ENCODE assay signal across 8 cellular contexts in the genomic region with DNA sequence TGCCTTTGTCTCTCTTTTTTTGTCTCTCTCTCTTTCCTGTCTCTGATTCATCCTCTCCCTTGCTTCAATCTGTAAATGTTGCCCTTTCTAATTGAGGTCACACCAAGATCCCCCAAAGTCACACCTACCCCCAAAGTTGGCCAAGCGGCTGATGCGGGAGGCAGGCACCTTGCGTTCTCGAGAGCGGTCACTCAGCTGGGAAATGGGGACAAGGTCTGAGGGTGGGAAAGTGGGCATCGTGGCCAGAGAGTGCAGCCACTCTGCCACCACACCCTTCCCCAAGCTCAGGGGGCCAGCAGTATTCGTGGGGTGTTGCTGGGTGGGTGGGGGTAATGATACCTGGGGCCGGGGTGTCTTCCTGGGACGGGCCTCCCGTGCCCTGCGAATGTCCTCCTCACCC. TPM values are rescaled to one million over a fixed set of nuclear protein-coding genes. Genes with fewer than 3 reads are reported as not detected.
DNase-seq lines count a peak whose midpoint lies in the region; ATAC-seq, FAIRE-seq and TF ChIP-seq lines count a peak whose summit lies in the region.

No MANE protein-coding gene starts in this region.

- peak overlapping the region; percentile 89 for H3K4me2 ChIP-seq in SK-N-SH

- H3K4me1 ChIP-seq in SK-N-SH (ENCODE audit: control insufficient read depth in 1 of 2, insufficient read depth in 2 of 2, low read depth in 1 of 2, low read length in 1 of 2) (peaks cover 8 to 30% of the 10 kb centered on the region in 2 experiments; a peak in 1 of 4 replicates), kidney (ENCODE audit: control insufficient read depth in 1 of 2, insufficient read depth in 1 of 2, low read depth in 1 of 2, low read length in 2 of 2) (peaks cover 13 to 23% of the 10 kb centered on the region in 2 donors)

- H3K27ac ChIP-seq in SK-N-SH (ENCODE audit: low read depth in 2 of 2, low read length in 1 of 2) (peak overlapping the region; percentile 96 to 100), kidney (ENCODE audit: low read depth in 2 of 2, low read length in 2 of 2) (peak overlapping the region; percentile 96 to 98)

- no peaks in the 10 kb centered on the region for H3K27me3 Mint-ChIP-seq in activated naive CD8-positive, alpha-beta T cell
- no peaks in the 10 kb centered on the region for H3K27me3 Mint-ChIP-seq in stimulated activated naive CD8-positive, alpha-beta T cell treated with anti-CD3 and anti-CD28 coated beads, Interleukin-15, amount 100 ng/mL, for 72 hours

- H3K9me3 ChIP-seq in SK-N-SH (no peaks in the 10 kb centered on the region), kidney (ENCODE audit: control insufficient read depth in 1 of 2, low read length in 2 of 2) (no peaks in the 10 kb centered on the region)

- no peaks in the 10 kb centered on the region for H3K27me3 ChIP-seq in SK-N-SH (ENCODE audit: insufficient read depth)

- no peak overlapping the region for H2AFZ ChIP-seq in SK-N-SH (ENCODE audit: low read depth)

- 94% methylated on average over 6 of the region's 11 CpGs for WGBS in SK-N-SH (ENCODE audit: low lambda C conversion rate)

- peaks cover 17% of the 10 kb centered on the region for H3F3A ChIP-seq in SK-N-SH (replicated peaks; ENCODE audit: insufficient read depth)

- TF ChIP-seq CTCF in SK-N-SH (IDR thresholded peaks at IDR 0.05) (no peak), kidney (IDR thresholded peaks at IDR 0.05; ENCODE audit: borderline replicate concordance, extremely low read depth, insufficient read depth) (no peak)

- peaks cover 33% of the 10 kb centered on the region for H3K79me2 ChIP-seq in SK-N-SH (ENCODE audit: insufficient read depth)

- TF ChIP-seq EP300 in SK-N-SH (IDR thresholded peaks at IDR 0.05; ENCODE audit: borderline replicate concordance in 1 of 2, low read depth in 1 of 2, low read length in 1 of 2): no peak

- H3K9me2 ChIP-seq in SK-N-SH: no peaks in the 10 kb centered on the region

- CTCF ChIA-PET in SK-N-SH (lab: Yijun Ruan, JAX): no interaction called here

- H3K36me3 Mint-ChIP-seq in activated naive CD8-positive, alpha-beta T cell: no peaks in the 10 kb centered on the region

- intact Hi-C loops in kidney (cut with DNase I): no loop called here

- H3K9me3 Mint-ChIP-seq in activated naive CD8-positive, alpha-beta T cell (ENCODE audit: low read depth): no peaks in the 10 kb centered on the region
- H3K9me3 Mint-ChIP-seq in stimulated activated naive CD8-positive, alpha-beta T cell treated with anti-CD3 and anti-CD28 coated beads, Interleukin-15, amount 100 ng/mL, for 72 hours: no peaks in the 10 kb centered on the region

- H3K27ac Mint-ChIP-seq in activated naive CD8-positive, alpha-beta T cell: no peak overlapping the region
- peak overlapping the region in 1 of 2 donors; percentile 20 for H3K27ac Mint-ChIP-seq in stimulated activated naive CD8-positive, alpha-beta T cell treated with anti-CD3 and anti-CD28 coated beads, Interleukin-15, amount 100 ng/mL, for 72 hours

- H3K4me3 Mint-ChIP-seq in activated naive CD8-positive, alpha-beta T cell: peak overlapping the region; percentile 46
- peak overlapping the region; percentile 83 to 92 for H3K4me3 Mint-ChIP-seq in stimulated activated naive CD8-positive, alpha-beta T cell treated with anti-CD3 and anti-CD28 coated beads, Interleukin-15, amount 100 ng/mL, for 72 hours

- POLR2A ChIA-PET in SK-N-SH (lab: Yijun Ruan, JAX): no interaction called here

- ATAC-seq in SK-N-SH treated with all-trans-retinoic acid at 6 μM for 48 hours: no peak
- ATAC-seq in stimulated activated naive CD8-positive, alpha-beta T cell treated with anti-CD3 and anti-CD28 coated beads, Interleukin-15, amount 100 ng/mL, for 72 hours: no peak
- ATAC-seq in HG02759 (IDR thresholded peaks at IDR 0.05; ENCODE audit: unreplicated experiment): no peak
- ATAC-seq in HG03521 (IDR thresholded peaks at IDR 0.05; ENCODE audit: unreplicated experiment): no peak

- no peak for FAIRE-seq in kidney (lab: Jason Lieb, UNC)

- H3K4me1 Mint-ChIP-seq in activated naive CD8-positive, alpha-beta T cell (ENCODE audit: low read depth): peaks cover 48% of the 10 kb centered on the region
- peaks cover 37% of the 10 kb centered on the region for H3K4me1 Mint-ChIP-seq in stimulated activated naive CD8-positive, alpha-beta T cell treated with anti-CD3 and anti-CD28 coated beads, Interleukin-15, amount 100 ng/mL, for 72 hours

- no peak for TF ChIP-seq RAD21 in SK-N-SH (IDR thresholded peaks at IDR 0.05; ENCODE audit: low read length)

- H3K4me3 ChIP-seq in SK-N-SH (ENCODE audit: low read depth in 2 of 2, low read length in 1 of 2) (peak overlapping the region; percentile 70 to 80), kidney (ENCODE audit: low read length in 2 of 2) (no peak overlapping the region)

- H3K36me3 ChIP-seq in SK-N-SH (replicated peaks in 1 of 2; ENCODE audit: control insufficient read depth in 1 of 2, insufficient read depth in 2 of 2, low read length in 1 of 2) (peaks cover 2 to 16% of the 10 kb centered on the region in 2 experiments), kidney (ENCODE audit: control insufficient read depth in 1 of 2, insufficient read depth in 2 of 2, low read length in 2 of 2) (peaks cover 0 to 5% of the 10 kb centered on the region in 2 donors)

- DNase-seq in SK-N-SH (no peak), kidney (no peak)
- no peak for DNase-seq in stimulated activated naive CD8-positive, alpha-beta T cell treated with anti-CD3 and anti-CD28 coated beads, Interleukin-15, amount 100 ng/mL, for 72 hours
- no peak for DNase-seq in stimulated activated CD4-positive, alpha-beta T cell treated with anti-CD3 and anti-CD28 coated beads, Interleukin-15, amount 100 ng/mL, for 24 hours

- H3K9ac ChIP-seq in SK-N-SH (peak overlapping the region; percentile 98), kidney (ENCODE audit: low read length in 2 of 2) (peak overlapping the region in 1 of 2 donors; percentile 75)

- no peaks in the 10 kb centered on the region for H4K20me1 ChIP-seq in SK-N-SH (ENCODE audit: insufficient read depth)

TF ChIP-seq in SK-N-SH, 30 proteins besides CTCF, POLR2A, EP300 and RAD21 (continues in another document):
- no peak for TF ChIP-seq PBX3 (IDR thresholded peaks at IDR 0.05)
- TF ChIP-seq TAF1 (IDR thresholded peaks at IDR 0.05; ENCODE audit: borderline replicate concordance, low read depth, low read length): no peak
- no peak for TF ChIP-seq SIN3A (IDR thresholded peaks at IDR 0.05; ENCODE audit: borderline replicate concordance, low read depth, low read length)
- TF ChIP-seq TCF12 (IDR thresholded peaks at IDR 0.05): no peak
- TF ChIP-seq RFX5 (IDR thresholded peaks at IDR 0.05; ENCODE audit: low read length): no peak
- TF ChIP-seq EZH2phosphoT487 (IDR thresholded peaks at IDR 0.05; ENCODE audit: borderline replicate concordance, low read depth): no peak

TF ChIP-seq in SK-N-SH treated with all-trans-retinoic acid at 6 μM for 48 hours, 23 proteins besides CTCF, POLR2A, EP300 and RAD21 (continues in another document):
- no peak for TF ChIP-seq ARNTL (CRISPR knock-in tag; IDR thresholded peaks at IDR 0.05; ENCODE audit: borderline replicate concordance, low read depth)
- no peak for TF ChIP-seq PPARA (CRISPR knock-in tag; IDR thresholded peaks at IDR 0.05; ENCODE audit: borderline replicate concordance)
- TF ChIP-seq SNAI2 (CRISPR knock-in tag; IDR thresholded peaks at IDR 0.05): no peak
- no peak for TF ChIP-seq CREB5 (CRISPR knock-in tag; IDR thresholded peaks at IDR 0.05; ENCODE audit: low read depth)
- TF ChIP-seq TOX (CRISPR knock-in tag; IDR thresholded peaks at IDR 0.05; ENCODE audit: borderline replicate concordance): no peak
- TF ChIP-seq ZC3H10 (CRISPR knock-in tag; IDR thresholded peaks at IDR 0.05): no peak
- TF ChIP-seq BACH2 (CRISPR knock-in tag; IDR thresholded peaks at IDR 0.05; ENCODE audit: borderline replicate concordance): no peak
- no peak for TF ChIP-seq TCF4 (CRISPR knock-in tag; IDR thresholded peaks at IDR 0.05; ENCODE audit: borderline replicate concordance)
- no peak for TF ChIP-seq ZNF8 (CRISPR knock-in tag; IDR thresholded peaks at IDR 0.05)
- no peak for TF ChIP-seq ZNF565 (CRISPR knock-in tag; conservative IDR thresholded peaks at IDR 0.05; ENCODE audit: low read depth)
- TF ChIP-seq GLIS3 (CRISPR knock-in tag; IDR thresholded peaks at IDR 0.05): no peak

RNA-seq across cellular contexts. Expression of gene COQ8B, which starts 2.7 kb away (rescaled TPM):
- polyA plus RNA-seq in SK-N-SH (2012; rRNA removed): 41.9 and 43.8 TPM in 2 replicates
- polyA plus RNA-seq in SK-N-SH (2012; cell fraction: cytosol; rRNA removed): 15.9 and 22.5 TPM in 2 replicates
- polyA plus RNA-seq in SK-N-SH (2012; cell fraction: nucleus; rRNA removed): 115 and 123 TPM in 2 replicates
- total RNA-seq in kidney: 55.3 TPM
- polyA plus RNA-seq in kidney (ENCODE audit: insufficient read depth, low read depth, low replicate concordance): 45.8 TPM

RNA-seq across cellular contexts. Expression of gene ITPKC, which starts 3.0 kb away (rescaled TPM):
- polyA plus RNA-seq in SK-N-SH (2012; rRNA removed): 6.3 and 7.4 TPM in 2 replicates
- 4.2 and 5.7 TPM in 2 replicates for polyA plus RNA-seq in SK-N-SH (2012; cell fraction: cytosol; rRNA removed)
- polyA plus RNA-seq in SK-N-SH (2012; cell fraction: nucleus; rRNA removed): 11.9 and 12.2 TPM in 2 replicates
- 27.9 TPM for total RNA-seq in kidney
- polyA plus RNA-seq in kidney (ENCODE audit: insufficient read depth, low read depth, low replicate concordance): 14.3 TPM

RNA-seq across cellular contexts. Expression of gene NUMBL, which starts 23.5 kb away (rescaled TPM):
- 38.8 and 54.6 TPM in 2 replicates for polyA plus RNA-seq in SK-N-SH (2012; rRNA removed)
- polyA plus RNA-seq in SK-N-SH (2012; cell fraction: cytosol; rRNA removed): 28.0 and 28.5 TPM in 2 replicates
- polyA plus RNA-seq in SK-N-SH (2012; cell fraction: nucleus; rRNA removed): 131 and 179 TPM in 2 replicates
- total RNA-seq in kidney: 24.3 TPM
- polyA plus RNA-seq in kidney (ENCODE audit: insufficient read depth, low read depth, low replicate concordance): 3.3 TPM

RNA-seq across cellular contexts. Expression of gene ACTMAP, which starts 36.3 kb away (rescaled TPM):
- polyA plus RNA-seq in SK-N-SH (2012; rRNA removed) (4.5 and 6.4 TPM in 2 replicates), kidney (ENCODE audit: insufficient read depth, low read depth, low replicate concordance) (8.9 TPM)
- 3.1 and 3.7 TPM in 2 replicates for polyA plus RNA-seq in SK-N-SH (2012; cell fraction: cytosol; rRNA removed)
- polyA plus RNA-seq in SK-N-SH (2012; cell fraction: nucleus; rRNA removed): 12.9 and 13.9 TPM in 2 replicates
- total RNA-seq in kidney: 8.7 TPM

RNA-seq across cellular contexts. Expression of gene SNRPA, which starts 37.1 kb away (rescaled TPM):
- 69.5 and 121 TPM in 2 replicates for polyA plus RNA-seq in SK-N-SH (2012; rRNA removed)
- polyA plus RNA-seq in SK-N-SH (2012; cell fraction: cytosol; rRNA removed): 64.4 and 91.0 TPM in 2 replicates
- polyA plus RNA-seq in SK-N-SH (2012; cell fraction: nucleus; rRNA removed): 274 and 286 TPM in 2 replicates
- 48.7 TPM for total RNA-seq in kidney
- polyA plus RNA-seq in kidney (ENCODE audit: insufficient read depth, low read depth, low replicate concordance): 52.6 TPM

Comparison
In these comparisons a context has a peak if more than half of its experiments do, and no peak if none do; other contexts are left out.
1. H3K4me3 ChIP-seq: peak in SK-N-SH (2 of 2); none in kidney (0 of 2).